8 cellular contexts compared by ENCODE assay signal in genomic region chr19:48390188-48391099, GRCh38. TPM values are rescaled to one million over a fixed set of nuclear protein-coding genes. Genes with fewer than 3 reads are reported as not detected.
DNase-seq lines count a peak whose midpoint lies in the region; ATAC-seq and TF ChIP-seq lines count a peak whose summit lies in the region.

No MANE protein-coding gene starts in this region.

- DNase-seq in Caco-2 (peak; percentile 81 to 83), HFF-Myc (ENCODE audit: extremely low read depth, low read depth) (no peak), PC-3 (no peak), activated gamma-delta T cell (lab: John Stamatoyannopoulos, UW) (peak; percentile 42), fibroblast of pulmonary artery (ENCODE audit: low read depth) (peak; percentile 58)

- peak; percentile 79 to 81 for TF ChIP-seq CTCF in Caco-2 (IDR thresholded peaks at IDR 0.05; ENCODE audit: insufficient read depth in 1 of 2, low read depth in 1 of 2, low read length in 1 of 2, severe bottlenecking in 1 of 2, unreplicated experiment in 1 of 2)
- TF ChIP-seq CTCF in HFF-Myc (IDR thresholded peaks at IDR 0.05; ENCODE audit: low read depth, low read length, missing control alignments), result peak; percentile 68
- TF ChIP-seq CTCF in PC-3 (conservative IDR thresholded peaks at IDR 0.05; ENCODE audit: low read depth, low read length), result peak; percentile 45; the same call in 1 of the 2 replicates
- peak; percentile 64 for TF ChIP-seq CTCF in fibroblast of pulmonary artery (IDR thresholded peaks at IDR 0.05; ENCODE audit: low read length, missing control alignments)
- TF ChIP-seq CTCF in nephron (IDR thresholded peaks at IDR 0.05; ENCODE audit: unreplicated experiment in 3 of 3), result peak; percentile 59 to 70 (median 64)

- H3K9me3 ChIP-seq in Caco-2 (no peaks in the 10 kb centered on the region), PC-3 (ENCODE audit: low read length) (no peaks in the 10 kb centered on the region), thymus (ENCODE audit: control insufficient read depth) (no peaks in the 10 kb centered on the region)

- H3K36me3 Mint-ChIP-seq in Caco-2 (ENCODE audit: insufficient read depth, unreplicated experiment) (peaks cover 83% of the 10 kb centered on the region), nephron (ENCODE audit: low read depth) (peaks cover 29% of the 10 kb centered on the region)

- no peaks in the 10 kb centered on the region for H3F3A ChIP-seq in PC-3 (ENCODE audit: low read length, unreplicated experiment)

- ATAC-seq in PC-3 (peak; percentile 42), GM19328 (IDR thresholded peaks at IDR 0.05; ENCODE audit: unreplicated experiment) (no peak)

- no peaks in the 10 kb centered on the region for H3K9me2 ChIP-seq in PC-3 (replicated peaks; ENCODE audit: low read length)

- H4K20me1 ChIP-seq in PC-3 (ENCODE audit: low read length), result no peaks in the 10 kb centered on the region

- H3K4me3 ChIP-seq in Caco-2 (ENCODE audit: low read depth, low read length) (peak overlapping the region; percentile 70), HFF-Myc (replicated peaks; ENCODE audit: low read depth, low read length) (peak overlapping the region; percentile 97), PC-3 (ENCODE audit: low read length) (peak overlapping the region; percentile 99), fibroblast of pulmonary artery (replicated peaks; ENCODE audit: low read depth, low read length) (peak overlapping the region; percentile 97), thymus (ENCODE audit: low read length) (peak overlapping the region; percentile 93)

- H3K27ac Mint-ChIP-seq in Caco-2 (ENCODE audit: unreplicated experiment) (peak overlapping the region; percentile 61), nephron (peak overlapping the region; percentile 98 to 99 (median 99))

- H3K27me3 ChIP-seq in Caco-2 (replicated peaks; ENCODE audit: control insufficient read depth, insufficient read depth, low read length), result no peaks in the 10 kb centered on the region
- H3K27me3 ChIP-seq in PC-3 (ENCODE audit: low read length), result no peaks in the 10 kb centered on the region; the same call in 1 of the 2 replicates
- H3K27me3 ChIP-seq in thymus (ENCODE audit: control insufficient read depth, insufficient read depth), result peaks cover 32% of the 10 kb centered on the region

- WGBS in thymus, result 9% methylated on average over 24 of the region's 24 CpGs

- H3K27ac ChIP-seq in PC-3 (ENCODE audit: low read length) (peak overlapping the region; percentile 59), thymus (ENCODE audit: low read depth) (peak overlapping the region; percentile 76)

- H3K9ac ChIP-seq in PC-3 (ENCODE audit: low read length), result peak overlapping the region; percentile 98

- CTCF ChIA-PET in Caco-2 (lab: Charles Lee) (interaction anchor here (0.6 to 2.2 kb wide), 28 partner anchors 9 to 243 kb away, joined by 3 to 49 read pairs (median 6); partner anchors contain the start of genes CARD8, GRWD1, SYNGR4 and TMEM143), PC-3 (lab: Charles Lee) (interaction anchor here (0.6 to 2.2 kb wide), 5 partner anchors 18 to 193 kb away, joined by 3 to 17 read pairs (median 3); partner anchors contain the start of genes SYNGR4 and TMEM143)

- POLR2A ChIA-PET in Caco-2 (lab: Charles Lee), result interaction anchor here (0.6 to 2.4 kb wide), 8 partner anchors 9 to 228 kb away, joined by 3 to 21 read pairs (median 5); partner anchors contain the start of genes RPL18, SPHK2, SYNGR4 and TMEM143
- POLR2A ChIA-PET in PC-3 (lab: Charles Lee; ENCODE audit: unreplicated experiment), result no interaction called here

- H3K27me3 Mint-ChIP-seq in Caco-2 (ENCODE audit: insufficient read depth, unreplicated experiment) (no peaks in the 10 kb centered on the region), nephron (ENCODE audit: low read depth) (peaks cover 6% of the 10 kb centered on the region)

- BruUV-seq in Caco-2 (replicated peaks; lab: Mats Ljungman, UMichigan) (no TSS peak), PC-3 (replicated peaks; lab: Mats Ljungman, UMichigan) (TSS peak; percentile 28)

- H3K79me2 ChIP-seq in PC-3 (ENCODE audit: low read length), result peaks cover 25% of the 10 kb centered on the region

- H3K4me1 Mint-ChIP-seq in Caco-2 (ENCODE audit: low read depth, unreplicated experiment), result peaks cover 24% of the 10 kb centered on the region
- H3K4me1 Mint-ChIP-seq in nephron, result peaks cover 26% of the 10 kb centered on the region

- H3K4me3 Mint-ChIP-seq in Caco-2 (ENCODE audit: unreplicated experiment) (peak overlapping the region; percentile 80), nephron (peak overlapping the region; percentile 96 to 100 (median 99))

- intact Hi-C loops in Caco-2 (cut with micrococcal nuclease; ENCODE audit: unreplicated experiment), result loop anchor here (1.0 to 5.0 kb wide), 6 partner anchors 9 to 192 kb away; partner anchors contain the start of genes CYTH2 and SYNGR4
- intact Hi-C loops in PC-3 (cut with micrococcal nuclease), result loop anchor here (2.0 to 5.0 kb wide), 2 partner anchors 57 to 70 kb away; partner anchors contain the start of gene GRWD1

- H3K4me1 ChIP-seq in Caco-2, result peaks cover 21% of the 10 kb centered on the region
- H3K4me1 ChIP-seq in PC-3 (ENCODE audit: insufficient read depth, low read length), result peaks cover 3% of the 10 kb centered on the region; the same call in 1 of the 2 replicates
- peaks cover 5% of the 10 kb centered on the region for H3K4me1 ChIP-seq in thymus (ENCODE audit: control insufficient read depth, insufficient read depth, low read length)

- H2AFZ ChIP-seq in PC-3 (ENCODE audit: low read length), result peak overlapping the region; percentile 65

- H3K36me3 ChIP-seq in Caco-2 (ENCODE audit: control insufficient read depth, insufficient read depth, low read length) (peaks cover 1% of the 10 kb centered on the region; the same call in 1 of the 2 replicates), PC-3 (ENCODE audit: low read depth, low read length) (peaks cover 13% of the 10 kb centered on the region; the same call in 1 of the 2 replicates), thymus (ENCODE audit: control insufficient read depth, insufficient read depth) (peaks cover 32% of the 10 kb centered on the region)

- H3K9me3 Mint-ChIP-seq in Caco-2 (ENCODE audit: unreplicated experiment) (no peaks in the 10 kb centered on the region), nephron (no peaks in the 10 kb centered on the region)

- peak overlapping the region; percentile 99 for H3K4me2 ChIP-seq in PC-3 (ENCODE audit: low read length)

RNA-seq across cellular contexts. Expression of gene KDELR1, which starts 0.9 kb away (rescaled TPM):
- 375 and 381 TPM in 2 replicates for total RNA-seq in Caco-2 (2022)
- 90.2 and 101 TPM in 2 replicates for total RNA-seq in PC-3 (2014; rRNA removed)
- polyA plus RNA-seq in thymus, result 81.0 TPM

RNA-seq across cellular contexts. Expression of gene GRIN2D, which starts 3.0 kb away (rescaled TPM):
- 6.5 and 7.3 TPM in 2 replicates for total RNA-seq in Caco-2 (2022)
- 0.51 and 1.0 TPM in 2 replicates for total RNA-seq in PC-3 (2014; rRNA removed)
- 0.07 TPM for polyA plus RNA-seq in thymus

RNA-seq across cellular contexts. Expression of gene SYNGR4, which starts 26.3 kb away (rescaled TPM):
- total RNA-seq in Caco-2 (2022) (0.32 TPM in 1 of 2 replicates, not detected in the other), PC-3 (2014; rRNA removed) (not detected in 2 replicates)
- polyA plus RNA-seq in thymus, result 0.11 TPM

RNA-seq across cellular contexts. Expression of gene TMEM143, which starts 26.7 kb away (rescaled TPM):
- total RNA-seq in Caco-2 (2022), result 20.4 and 24.4 TPM in 2 replicates
- total RNA-seq in PC-3 (2014; rRNA removed), result 1.3 and 7.1 TPM in 2 replicates
- 10.3 TPM for polyA plus RNA-seq in thymus

RNA-seq across cellular contexts. Expression of gene GRWD1, which starts 55.3 kb away (rescaled TPM):
- 77.3 and 77.4 TPM in 2 replicates for total RNA-seq in Caco-2 (2022)
- total RNA-seq in PC-3 (2014; rRNA removed), result 33.2 and 46.7 TPM in 2 replicates
- polyA plus RNA-seq in thymus, result 8.4 TPM

Comparison
In these comparisons a context has a peak if more than half of its experiments do, and no peak if none do; other contexts are left out.
1. DNase-seq: peak in Caco-2 (2 of 2), activated gamma-delta T cell (single experiment) and fibroblast of pulmonary artery (single experiment); none in HFF-Myc (single experiment) and PC-3 (single experiment).
2. Peak in every context shown above with its lines, with median percentiles within 50 percentile points of each other: H3K4me3 ChIP-seq and CTCF ChIP-seq.